ENCODE assay signal across 22 cellular contexts in genomic region chr9:93228453-93228852, GRCh38. TPM values are rescaled to one million over a fixed set of nuclear protein-coding genes. Genes with fewer than 3 reads are reported as not detected.
A peak's percentile ranks its signal among the peaks of the same experiment; 100 is the strongest.
DNase-seq lines count a peak whose midpoint lies in the region; ATAC-seq and TF ChIP-seq lines count a peak whose summit lies in the region.
"Had no signal": no experiment of that assay in that cellular context is flagged by ENCODE, and none has a peak within 500 bp of the region (broad histone marks: within the 10 kb centered on the region; RNA-seq: fewer than 3 reads in every experiment).

No MANE protein-coding gene starts in this region.

- H3K4me3 ChIP-seq in left ventricle myocardium inferior (no peak overlapping the region), HEK293 (ENCODE audit: low read depth, low read length) (no peak overlapping the region), transverse colon (no peak overlapping the region), SK-N-SH (ENCODE audit: low read depth in 2 of 2, low read length in 1 of 2) (no peak overlapping the region)
- H3K4me3 ChIP-seq: A549, GM12878 had no signal

- H3F3A ChIP-seq in SK-N-SH (replicated peaks; ENCODE audit: insufficient read depth) = no peaks in the 10 kb centered on the region

- H3K27me3 Mint-ChIP-seq in glutamatergic neuron (ENCODE audit: unreplicated experiment) = peaks cover 12% of the 10 kb centered on the region

- H3K9ac ChIP-seq in SK-N-SH = no peak overlapping the region

- TF ChIP-seq CTCF in left ventricle myocardium inferior (IDR thresholded peaks at IDR 0.05; ENCODE audit: borderline replicate concordance) = no peak
- TF ChIP-seq CTCF in HEK293 (tag by site-specific recombination; IDR thresholded peaks at IDR 0.05) = no peak
- no peak for TF ChIP-seq CTCF in glutamatergic neuron (IDR thresholded peaks at IDR 0.05; ENCODE audit: partially characterized antibody, unreplicated experiment)
- TF ChIP-seq CTCF in transverse colon (IDR thresholded peaks at IDR 0.05) = no peak
- no peak for TF ChIP-seq CTCF in omental fat pad (IDR thresholded peaks at IDR 0.05)
- no peak for TF ChIP-seq CTCF in SK-N-SH (IDR thresholded peaks at IDR 0.05)

- no peak overlapping the region for H2AFZ ChIP-seq in SK-N-SH (ENCODE audit: low read depth)

- H3K4me1 ChIP-seq in left ventricle myocardium inferior = peaks cover 86% of the 10 kb centered on the region
- peaks cover 5% of the 10 kb centered on the region for H3K4me1 ChIP-seq in HEK293 (ENCODE audit: control insufficient read depth, insufficient read depth, low read length)
- peaks cover 40 to 88% (median 78%) of the 10 kb centered on the region in 4 donors for H3K4me1 ChIP-seq in transverse colon
- H3K4me1 ChIP-seq in SK-N-SH (ENCODE audit: control insufficient read depth in 1 of 2, insufficient read depth in 2 of 2, low read depth in 1 of 2, low read length in 1 of 2) = peaks cover 5 to 41% of the 10 kb centered on the region in 2 experiments; a peak in 2 of 4 replicates

- H4K20me1 ChIP-seq in SK-N-SH (ENCODE audit: insufficient read depth) = no peaks in the 10 kb centered on the region

- H3K4me3 Mint-ChIP-seq in glutamatergic neuron (ENCODE audit: unreplicated experiment) = no peak overlapping the region
- H3K4me3 Mint-ChIP-seq: CD4-positive, alpha-beta memory T cell had no signal

- H3K27ac Mint-ChIP-seq in glutamatergic neuron (ENCODE audit: unreplicated experiment) = peak overlapping the region; percentile 2
- H3K27ac Mint-ChIP-seq: CD4-positive, alpha-beta memory T cell had no signal

- H3K4me2 ChIP-seq in SK-N-SH = no peak overlapping the region
- H3K4me2 ChIP-seq: A549 had no signal

- H3K9me3 Mint-ChIP-seq in glutamatergic neuron (ENCODE audit: unreplicated experiment) = peaks cover 22% of the 10 kb centered on the region

- in situ Hi-C loops in transverse colon (cut with MboI; ENCODE audit: low pct_ligation_motif_present in 1 of 4, low pct_unique_long_range_greater_than_20kb in 1 of 4, low sequenced_read_pairs in 3 of 4) = no loop called here

- DNase-seq in left ventricle myocardium inferior (no peak), cardiac septum (ENCODE audit: low spot score) (no peak), glutamatergic neuron (no peak), transverse colon (no peak), omental fat pad (ENCODE audit: low spot score) (no peak), SK-N-SH (no peak), OCI-M1 (lab: John Stamatoyannopoulos, UW) (no peak)
- DNase-seq: AML-193; CD4-positive, alpha-beta memory T cell; DMS 273 treated with DMSO at 0.1 percent for 48 hours; DMS53; DND-41; EL; GOT3; H7 had no signal

- H3K36me3 Mint-ChIP-seq in glutamatergic neuron (ENCODE audit: unreplicated experiment) = no peaks in the 10 kb centered on the region
- H3K36me3 Mint-ChIP-seq: CD14-positive monocyte; CD4-positive, alpha-beta memory T cell had no signal

- H3K9me2 ChIP-seq in SK-N-SH = no peaks in the 10 kb centered on the region

- no peaks in the 10 kb centered on the region for H3K36me3 ChIP-seq in left ventricle myocardium inferior
- H3K36me3 ChIP-seq in HEK293 (ENCODE audit: control insufficient read depth in 2 of 2, insufficient read depth in 1 of 2, low read length in 2 of 2) = no peaks in the 10 kb centered on the region
- no peaks in the 10 kb centered on the region for H3K36me3 ChIP-seq in transverse colon
- H3K36me3 ChIP-seq in SK-N-SH (replicated peaks in 1 of 2; ENCODE audit: control insufficient read depth in 1 of 2, insufficient read depth in 2 of 2, low read length in 1 of 2) = no peaks in the 10 kb centered on the region

- WGBS in transverse colon (ENCODE audit: low coverage in 1 of 2), 2 donors = 71% methylated on average over 8 of the region's 8 CpGs; no CpG with 5 or more reads in 1 of the 2 donors
- 74% methylated on average over 8 of the region's 8 CpGs for WGBS in SK-N-SH (ENCODE audit: low lambda C conversion rate)

- intact Hi-C loops in left ventricle myocardium inferior (cut with micrococcal nuclease) = no loop called here
- intact Hi-C loops in cardiac septum (cut with DNase I) = no loop called here
- intact Hi-C loops in transverse colon (cut with DNase I; ENCODE audit: low total_unique reads) = no loop called here

- TF ChIP-seq EP300 in transverse colon (IDR thresholded peaks at IDR 0.05; ENCODE audit: low read depth) = no peak
- TF ChIP-seq EP300 in SK-N-SH (IDR thresholded peaks at IDR 0.05; ENCODE audit: borderline replicate concordance in 1 of 2, low read depth in 1 of 2, low read length in 1 of 2) = no peak

- POLR2A ChIA-PET in HEK293 (lab: Yijun Ruan, JAX) = no interaction called here
- POLR2A ChIA-PET in SK-N-SH (lab: Yijun Ruan, JAX) = no interaction called here

- peaks cover 11% of the 10 kb centered on the region for H3K27me3 ChIP-seq in left ventricle myocardium inferior (ENCODE audit: low read depth)
- H3K27me3 ChIP-seq in transverse colon = no peaks in the 10 kb centered on the region
- no peaks in the 10 kb centered on the region for H3K27me3 ChIP-seq in SK-N-SH (ENCODE audit: insufficient read depth)

- CTCF ChIA-PET in HEK293 (lab: Yijun Ruan, JAX) = no interaction called here
- CTCF ChIA-PET in SK-N-SH (lab: Yijun Ruan, JAX) = interaction anchor here (0.6 kb wide), 1 partner anchor 734 kb away, joined by 3 read pairs; no protein-coding TSS in a partner anchor

- no peak for TF ChIP-seq POLR2A in transverse colon (IDR thresholded peaks at IDR 0.05)

- peak overlapping the region; percentile 8 for H3K27ac ChIP-seq in left ventricle myocardium inferior (replicated peaks)
- H3K27ac ChIP-seq in HEK293 (ENCODE audit: extremely low read depth, low read depth, low read length) = no peak overlapping the region
- peak overlapping the region; percentile 66 to 86 (median 79) for H3K27ac ChIP-seq in transverse colon
- H3K27ac ChIP-seq in SK-N-SH (ENCODE audit: low read depth in 2 of 2, low read length in 1 of 2) = no peak overlapping the region
- H3K27ac ChIP-seq: 22Rv1, A549 had no signal

- peaks cover 38% of the 10 kb centered on the region for H3K4me1 Mint-ChIP-seq in glutamatergic neuron (ENCODE audit: low read depth, unreplicated experiment)

- no peaks in the 10 kb centered on the region for H3K9me3 ChIP-seq in left ventricle myocardium inferior (replicated peaks)
- no peaks in the 10 kb centered on the region for H3K9me3 ChIP-seq in HEK293 (ENCODE audit: control insufficient read depth, insufficient read depth, low read depth, low read length)
- H3K9me3 ChIP-seq in transverse colon = no peaks in the 10 kb centered on the region
- H3K9me3 ChIP-seq in SK-N-SH = no peaks in the 10 kb centered on the region
- H3K9me3 ChIP-seq: A549 had no signal

- H3K79me2 ChIP-seq in SK-N-SH (ENCODE audit: insufficient read depth) = no peaks in the 10 kb centered on the region

- TF ChIP-seq RAD21 in SK-N-SH (IDR thresholded peaks at IDR 0.05; ENCODE audit: low read length) = no peak

- ATAC-seq in omental fat pad (ENCODE audit: low FRiP score) = no peak
- ATAC-seq: A549, GM12878, HCT116 had no signal

TF ChIP-seq in HEK293, 187 proteins besides CTCF, POLR2A, EP300 and RAD21:
- TF ChIP-seq EGR2 (tag by site-specific recombination; IDR thresholded peaks at IDR 0.05; ENCODE audit: low read depth) = peak; percentile 24; the same call in 1 of the 2 replicates
- no peak for TF ChIP-seq ZNF830 (tag by site-specific recombination; IDR thresholded peaks at IDR 0.05; ENCODE audit: low read depth)

TF ChIP-seq in SK-N-SH, 30 proteins besides CTCF, POLR2A, EP300 and RAD21:
- no peak for TF ChIP-seq JUND (IDR thresholded peaks at IDR 0.05)
- no peak for TF ChIP-seq NFIC (IDR thresholded peaks at IDR 0.05; ENCODE audit: borderline replicate concordance)
- TF ChIP-seq MXI1 (IDR thresholded peaks at IDR 0.05; ENCODE audit: low read depth, low read length) = no peak
- no peak for TF ChIP-seq CHD2 (IDR thresholded peaks at IDR 0.05; ENCODE audit: low read length, partially characterized antibody)
- TF ChIP-seq PBX3 (IDR thresholded peaks at IDR 0.05) = no peak
- TF ChIP-seq YY1 (IDR thresholded peaks at IDR 0.05; ENCODE audit: low read depth) = no peak
- no peak for TF ChIP-seq TAF1 (IDR thresholded peaks at IDR 0.05; ENCODE audit: borderline replicate concordance, low read depth, low read length)
- no peak for TF ChIP-seq POLR2AphosphoS5 (IDR thresholded peaks at IDR 0.05; ENCODE audit: low read depth, low read length)
- TF ChIP-seq GATA2 (CRISPR knock-in tag; IDR thresholded peaks at IDR 0.05) = no peak
- TF ChIP-seq MEF2A (IDR thresholded peaks at IDR 0.05; ENCODE audit: borderline replicate concordance, low read depth) = no peak

RNA-seq across cellular contexts. Expression of gene WNK2, which starts 44.5 kb away (rescaled TPM):
- total RNA-seq in left ventricle myocardium inferior = 218 TPM
- 123 TPM for total RNA-seq in cardiac septum
- 336 TPM for total RNA-seq in glutamatergic neuron (ENCODE audit: unreplicated experiment)
- total RNA-seq in transverse colon = 100 to 1,000 TPM; 133 to 618 (median 157) TPM
- total RNA-seq in omental fat pad = 1 to 10 TPM in 1 of 4 donors, under 1 TPM in 3; 0.28 to 1.7 (median 0.47) TPM
- polyA plus RNA-seq in SK-N-SH (2012; rRNA removed) = 0.12 and 0.36 TPM in 2 replicates
- 0.40 and 1.2 TPM in 2 replicates for polyA plus RNA-seq in SK-N-SH (2012; cell fraction: cytosol; rRNA removed)
- polyA plus RNA-seq in SK-N-SH (2012; cell fraction: nucleus; rRNA removed) = 1.8 and 5.0 TPM in 2 replicates
- polyA plus RNA-seq: BJ; CD14-positive monocyte; CD4-positive, alpha-beta memory T cell; GM12878 had no signal

Comparison
In these comparisons a context has a peak if more than half of its experiments do, and no peak if none do; other contexts are left out.
1. H3K27ac ChIP-seq: peak in left ventricle myocardium inferior (single experiment) and transverse colon (4 of 4); none in HEK293 (single experiment) and SK-N-SH (0 of 2).
2. RNA of gene WNK2, which starts 44.5 kb away (total RNA-seq): 336 TPM in glutamatergic neuron (single experiment), 218 TPM in left ventricle myocardium inferior (single experiment), 133 to 618 TPM in transverse colon and 123 TPM in cardiac septum (single experiment); 0.28 to 1.7 TPM in omental fat pad; every median in the first group is over 10 times any median in the second.